ENCODE assay signal across 1 cellular context in the genomic region with DNA sequence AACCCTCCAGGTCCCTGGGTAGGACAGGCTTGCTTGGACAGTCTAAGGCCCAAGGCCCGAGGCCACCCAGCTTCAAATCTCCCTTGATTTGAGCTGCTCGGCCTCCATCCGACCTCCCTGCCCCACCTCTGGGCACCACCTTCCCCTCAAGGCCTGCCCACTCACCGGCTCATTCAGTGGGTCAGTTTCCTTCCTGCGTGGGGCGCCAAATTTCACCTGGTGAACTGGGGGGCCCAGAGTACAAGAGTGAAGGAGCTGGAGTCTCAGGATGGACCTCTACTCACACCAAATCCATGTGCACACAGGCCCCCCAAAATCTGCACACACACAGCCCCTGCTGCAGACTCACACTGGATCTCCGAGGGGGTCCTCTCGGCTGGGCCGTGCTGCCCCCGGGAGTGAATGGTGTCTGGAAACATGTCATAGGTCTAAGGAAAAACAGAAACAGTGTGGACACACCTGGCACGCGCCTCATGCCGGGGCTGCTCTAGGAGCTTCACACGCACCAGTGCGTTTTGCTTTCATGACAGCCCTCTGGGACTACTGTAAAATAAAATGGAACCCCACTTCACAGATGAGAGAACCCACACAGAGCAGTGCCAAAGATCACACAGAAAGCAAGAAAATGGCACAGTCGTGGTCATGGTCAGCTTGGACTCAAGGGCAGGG.
TF ChIP-seq lines count a peak whose summit lies in the region.

No MANE protein-coding gene starts in this region.

TF ChIP-seq in HepG2, 621 proteins besides CTCF, POLR2A, EP300 and RAD21:
- TF ChIP-seq LCORL (IDR thresholded peaks at IDR 0.05) = no peak
- 0 out of 2 replicates have a peak, but pooled peaks have one; percentile 29 for TF ChIP-seq LCORL (CRISPR knock-in tag; IDR thresholded peaks at IDR 0.05)
- TF ChIP-seq ELF1 (CRISPR knock-in tag; IDR thresholded peaks at IDR 0.05) = no peak
- 0 out of 2 replicates have a peak, but pooled peaks have one; percentile 6 for TF ChIP-seq MYC (CRISPR knock-in tag; IDR thresholded peaks at IDR 0.05; ENCODE audit: borderline replicate concordance)
- TF ChIP-seq ZBTB1 (CRISPR knock-in tag; IDR thresholded peaks at IDR 0.05; ENCODE audit: borderline replicate concordance) = no peak
- TF ChIP-seq HNRNPLL (IDR thresholded peaks at IDR 0.05; ENCODE audit: low read depth, low read length, poor library complexity, severe bottlenecking) = no peak
- TF ChIP-seq ZNF563 (CRISPR knock-in tag; IDR thresholded peaks at IDR 0.05) = no peak
- no peak for TF ChIP-seq IRX3 (CRISPR knock-in tag; IDR thresholded peaks at IDR 0.05; ENCODE audit: borderline replicate concordance, low read depth)
- TF ChIP-seq, protein P1, sequence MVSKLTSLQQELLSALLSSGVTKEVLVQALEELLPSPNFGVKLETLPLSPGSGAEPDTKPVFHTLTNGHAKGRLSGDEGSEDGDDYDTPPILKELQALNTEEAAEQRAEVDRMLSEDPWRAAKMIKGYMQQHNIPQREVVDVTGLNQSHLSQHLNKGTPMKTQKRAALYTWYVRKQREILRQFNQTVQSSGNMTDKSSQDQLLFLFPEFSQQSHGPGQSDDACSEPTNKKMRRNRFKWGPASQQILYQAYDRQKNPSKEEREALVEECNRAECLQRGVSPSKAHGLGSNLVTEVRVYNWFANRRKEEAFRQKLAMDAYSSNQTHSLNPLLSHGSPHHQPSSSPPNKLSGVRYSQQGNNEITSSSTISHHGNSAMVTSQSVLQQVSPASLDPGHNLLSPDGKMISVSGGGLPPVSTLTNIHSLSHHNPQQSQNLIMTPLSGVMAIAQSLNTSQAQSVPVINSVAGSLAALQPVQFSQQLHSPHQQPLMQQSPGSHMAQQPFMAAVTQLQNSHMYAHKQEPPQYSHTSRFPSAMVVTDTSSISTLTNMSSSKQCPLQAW (CRISPR knock-in tag; IDR thresholded peaks at IDR 0.05) = 0 out of 2 replicates have a peak, but pooled peaks have one; percentile 29
- no peak for TF ChIP-seq ZNF7 (CRISPR knock-in tag; IDR thresholded peaks at IDR 0.05)
- no peak for TF ChIP-seq POLR2AphosphoS5 (IDR thresholded peaks at IDR 0.05; ENCODE audit: low read depth, low read length)
- TF ChIP-seq, protein P2, sequence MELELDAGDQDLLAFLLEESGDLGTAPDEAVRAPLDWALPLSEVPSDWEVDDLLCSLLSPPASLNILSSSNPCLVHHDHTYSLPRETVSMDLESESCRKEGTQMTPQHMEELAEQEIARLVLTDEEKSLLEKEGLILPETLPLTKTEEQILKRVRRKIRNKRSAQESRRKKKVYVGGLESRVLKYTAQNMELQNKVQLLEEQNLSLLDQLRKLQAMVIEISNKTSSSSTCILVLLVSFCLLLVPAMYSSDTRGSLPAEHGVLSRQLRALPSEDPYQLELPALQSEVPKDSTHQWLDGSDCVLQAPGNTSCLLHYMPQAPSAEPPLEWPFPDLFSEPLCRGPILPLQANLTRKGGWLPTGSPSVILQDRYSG (CRISPR knock-in tag; IDR thresholded peaks at IDR 0.05) = no peak
- TF ChIP-seq, protein P3, sequence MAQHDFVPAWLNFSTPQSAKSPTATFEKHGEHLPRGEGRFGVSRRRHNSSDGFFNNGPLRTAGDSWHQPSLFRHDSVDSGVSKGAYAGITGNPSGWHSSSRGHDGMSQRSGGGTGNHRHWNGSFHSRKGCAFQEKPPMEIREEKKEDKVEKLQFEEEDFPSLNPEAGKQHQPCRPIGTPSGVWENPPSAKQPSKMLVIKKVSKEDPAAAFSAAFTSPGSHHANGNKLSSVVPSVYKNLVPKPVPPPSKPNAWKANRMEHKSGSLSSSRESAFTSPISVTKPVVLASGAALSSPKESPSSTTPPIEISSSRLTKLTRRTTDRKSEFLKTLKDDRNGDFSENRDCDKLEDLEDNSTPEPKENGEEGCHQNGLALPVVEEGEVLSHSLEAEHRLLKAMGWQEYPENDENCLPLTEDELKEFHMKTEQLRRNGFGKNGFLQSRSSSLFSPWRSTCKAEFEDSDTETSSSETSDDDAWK (CRISPR knock-in tag; IDR thresholded peaks at IDR 0.05) = no peak
- peak; percentile 46 for TF ChIP-seq HNF4A (CRISPR knock-in tag; IDR thresholded peaks at IDR 0.05)
- TF ChIP-seq NFIC (IDR thresholded peaks at IDR 0.05; ENCODE audit: low read length) = 0 out of 2 replicates have a peak, but pooled peaks have one; percentile 7
- no peak for TF ChIP-seq POLR2G (IDR thresholded peaks at IDR 0.05; ENCODE audit: low read depth, low read length)
- TF ChIP-seq ZNF629 (CRISPR knock-in tag; conservative IDR thresholded peaks at IDR 0.05) = peak; percentile 82
- TF ChIP-seq PHF20 (CRISPR knock-in tag; IDR thresholded peaks at IDR 0.05) = no peak
- TF ChIP-seq, protein P4, sequence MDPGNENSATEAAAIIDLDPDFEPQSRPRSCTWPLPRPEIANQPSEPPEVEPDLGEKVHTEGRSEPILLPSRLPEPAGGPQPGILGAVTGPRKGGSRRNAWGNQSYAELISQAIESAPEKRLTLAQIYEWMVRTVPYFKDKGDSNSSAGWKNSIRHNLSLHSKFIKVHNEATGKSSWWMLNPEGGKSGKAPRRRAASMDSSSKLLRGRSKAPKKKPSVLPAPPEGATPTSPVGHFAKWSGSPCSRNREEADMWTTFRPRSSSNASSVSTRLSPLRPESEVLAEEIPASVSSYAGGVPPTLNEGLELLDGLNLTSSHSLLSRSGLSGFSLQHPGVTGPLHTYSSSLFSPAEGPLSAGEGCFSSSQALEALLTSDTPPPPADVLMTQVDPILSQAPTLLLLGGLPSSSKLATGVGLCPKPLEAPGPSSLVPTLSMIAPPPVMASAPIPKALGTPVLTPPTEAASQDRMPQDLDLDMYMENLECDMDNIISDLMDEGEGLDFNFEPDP (CRISPR knock-in tag; conservative IDR thresholded peaks at IDR 0.05) = 0 out of 2 replicates have a peak, but pooled peaks have one; percentile 25
